In the genomic region with DNA sequence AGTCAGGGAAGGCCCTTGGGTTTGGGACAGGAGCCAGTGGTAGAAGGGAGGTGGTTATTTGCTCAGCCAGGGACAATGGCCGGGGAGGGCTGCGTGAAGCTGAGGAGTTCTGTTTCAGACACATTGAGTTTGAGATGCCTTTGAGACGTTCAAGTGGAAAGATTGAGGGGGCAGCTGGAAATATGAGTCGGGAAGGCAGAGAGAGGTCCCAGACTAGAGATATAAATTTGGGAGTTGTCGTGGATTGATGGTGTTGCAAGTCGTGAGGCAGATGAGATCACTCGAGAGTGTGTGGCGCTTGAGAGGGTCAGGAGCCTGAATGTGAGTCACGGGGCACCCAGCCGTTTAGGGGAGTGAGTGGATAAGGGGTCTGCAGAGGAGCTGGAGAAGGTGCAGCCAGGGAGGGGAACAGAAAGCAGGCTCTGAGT, we compare ENCODE assay signal across 10 cellular contexts.
DNase-seq lines count a peak whose midpoint lies in the region; ATAC-seq and TF ChIP-seq lines count a peak whose summit lies in the region.
"Had no signal": no experiment of that assay in that cellular context is flagged by ENCODE, and none has a peak within 500 bp of the region (broad histone marks: within the 10 kb centered on the region; RNA-seq: fewer than 3 reads in every experiment).

No MANE protein-coding gene starts in this region.

- H3K27me3 Mint-ChIP-seq in brain: no peaks in the 10 kb centered on the region

- 30 to 37% methylated on average over 10 of the region's 10 CpGs for WGBS in heart right ventricle, 2 donors

- H3K36me3 Mint-ChIP-seq in brain: peaks cover 27% of the 10 kb centered on the region

- no peaks in the 10 kb centered on the region for H3K9me3 Mint-ChIP-seq in brain

- H3K4me1 ChIP-seq in heart right ventricle: peaks cover 79 to 100% (median 100%) of the 10 kb centered on the region in 9 donors
- H3K4me1 ChIP-seq in muscle layer of colon (ENCODE audit: insufficient read depth, low read length): peaks cover 98% of the 10 kb centered on the region
- H3K4me1 ChIP-seq in vagina: peaks cover 97% of the 10 kb centered on the region

- peak overlapping the region in 1 of 5 experiments; percentile 0 for H3K4me3 Mint-ChIP-seq in brain

- peaks cover 0 to 49% (median 19%) of the 10 kb centered on the region in 9 donors for H3K36me3 ChIP-seq in heart right ventricle
- peaks cover 36% of the 10 kb centered on the region for H3K36me3 ChIP-seq in muscle layer of colon (ENCODE audit: insufficient read depth, low read length)
- H3K36me3 ChIP-seq in vagina: peaks cover 0 to 15% of the 10 kb centered on the region in 2 donors

- H3K27me3 ChIP-seq in heart right ventricle (no peaks in the 10 kb centered on the region), muscle layer of colon (ENCODE audit: control insufficient read depth in 1 of 2, insufficient read depth in 2 of 2, low read length in 2 of 2) (no peaks in the 10 kb centered on the region), vagina (no peaks in the 10 kb centered on the region)

- DNase-seq in heart right ventricle: no peak
- DNase-seq in Right ventricle myocardium inferior (ENCODE audit: missing footprints): no peak
- DNase-seq in vagina (ENCODE audit: extremely low spot score in 2 of 2): peak in 1 of 2 donors; percentile 97
- DNase-seq in putamen (ENCODE audit: low spot score): no peak
- DNase-seq in NOMO-1 treated with DMSO at 0.1 percent for 48 hours (lab: John Stamatoyannopoulos, UW; ENCODE audit: unreplicated experiment): no peak
- no peak for DNase-seq in GM20000 (ENCODE audit: low spot score)
- DNase-seq: COR-L47 had no signal

- H3K4me3 ChIP-seq in heart right ventricle (no peak overlapping the region), muscle layer of colon (ENCODE audit: low read depth in 1 of 2, low read length in 2 of 2) (peak overlapping the region in 1 of 2 donors; percentile 37), vagina (no peak overlapping the region)

- TF ChIP-seq CTCF in heart right ventricle (IDR thresholded peaks at IDR 0.05) (no peak), brain (conservative IDR thresholded peaks at IDR 0.05) (no peak), vagina (IDR thresholded peaks at IDR 0.05) (no peak), GM20000 (IDR thresholded peaks at IDR 0.05; ENCODE audit: extremely low read depth, missing control alignments) (no peak)

- peak overlapping the region in 4 of 5 experiments; percentile 69 to 85 (median 73) for H3K27ac Mint-ChIP-seq in brain

- H3K27ac ChIP-seq in heart right ventricle (peak overlapping the region in 9 of 10 donors; percentile 23 to 97 (median 91)), muscle layer of colon (ENCODE audit: low read depth, low read length) (no peak overlapping the region), vagina (peak overlapping the region; percentile 88)
- H3K27ac ChIP-seq: parathyroid adenoma had no signal

- TF ChIP-seq POLR2A in vagina (IDR thresholded peaks at IDR 0.05): no peak

- no peaks in the 10 kb centered on the region for H3K9me3 ChIP-seq in heart right ventricle
- H3K9me3 ChIP-seq in muscle layer of colon (ENCODE audit: low read length): no peaks in the 10 kb centered on the region
- no peaks in the 10 kb centered on the region for H3K9me3 ChIP-seq in vagina

- peaks cover 98% of the 10 kb centered on the region for H3K4me1 Mint-ChIP-seq in brain

- H3K9ac ChIP-seq in muscle layer of colon (ENCODE audit: low read length): peak overlapping the region; percentile 14
- H3K9ac ChIP-seq: parathyroid adenoma had no signal

- ATAC-seq in heart right ventricle: no peak
- no peak for ATAC-seq in Right ventricle myocardium inferior

- intact Hi-C loops in heart right ventricle (cut with DNase I) (loop anchor here in 2 of 10 donors (5.0 kb wide), 2 partner anchors 60 to 70 kb away; no protein-coding TSS in a partner anchor), Right ventricle myocardium inferior (cut with DNase I) (no loop called here), vagina (cut with DNase I) (loop anchor here (5.0 kb wide), 1 partner anchor 70 kb away; no protein-coding TSS in a partner anchor)
